In genomic region chr16:11835891-11836652, GRCh38 we compare ENCODE assay signal across 1 cellular context.
TF ChIP-seq lines count a peak whose summit lies in the region.

No MANE protein-coding gene starts in this region.

TF ChIP-seq in HCT116, 20 proteins besides CTCF, POLR2A, EP300 and RAD21 (continued from another document):
- TF ChIP-seq REST (IDR thresholded peaks at IDR 0.05; ENCODE audit: low read depth) (no peak), SP1 (IDR thresholded peaks at IDR 0.05; ENCODE audit: low read depth) (no peak)
